25 cellular contexts compared by ENCODE assay signal in the genomic region with DNA sequence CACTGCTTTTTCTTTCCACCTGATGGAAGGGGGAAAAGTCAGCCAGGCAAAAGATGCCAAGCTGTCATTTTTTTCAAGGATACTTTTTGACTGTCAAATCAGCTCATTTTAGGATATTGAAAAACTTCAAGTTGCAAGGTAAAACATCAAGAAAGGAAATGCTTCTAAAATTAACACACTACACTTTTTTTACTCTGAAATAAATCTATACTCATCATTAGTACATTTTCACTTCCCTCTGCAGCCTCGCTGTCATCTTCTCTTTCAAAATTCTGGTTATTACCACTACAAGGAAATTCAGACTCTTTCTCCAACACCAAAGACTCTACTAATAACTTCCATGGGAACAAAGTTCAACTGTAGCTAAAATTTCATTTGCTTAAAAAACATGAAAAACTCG.
"Had no signal": no experiment of that assay in that cellular context is flagged by ENCODE, and none has a peak within 500 bp of the region (broad histone marks: within the 10 kb centered on the region; RNA-seq: fewer than 3 reads in every experiment).

No MANE protein-coding gene starts in this region.

- H3K27ac ChIP-seq: breast epithelium, esophagus muscularis mucosa, gastroesophageal sphincter, heart left ventricle, right lobe of liver, skin epidermis, stomach, transverse colon, uterus had no signal

- H3K36me3 Mint-ChIP-seq: activated naive CD8-positive, alpha-beta T cell treated with anti-CD3 and anti-CD28 coated beads for 36 hours; stimulated activated effector memory CD8-positive, alpha-beta T cell treated with anti-CD3 and anti-CD28 coated beads, Interleukin-12 subunit alpha, Interleukin-12 subunit beta, amount 100 ng/mL, for 72 hours had no signal

- H3K27ac Mint-ChIP-seq: activated naive CD8-positive, alpha-beta T cell treated with anti-CD3 and anti-CD28 coated beads for 36 hours; activated T-cell treated with anti-CD3 and anti-CD28 coated beads, Interleukin-2, amount 50 U/mL, for 24 hours; nephron progenitor cell; stimulated activated effector memory CD8-positive, alpha-beta T cell treated with anti-CD3 and anti-CD28 coated beads, Interleukin-12 subunit alpha, Interleukin-12 subunit beta, amount 100 ng/mL, for 72 hours; WTC11 had no signal

- H3K36me3 ChIP-seq: breast epithelium, esophagus muscularis mucosa, gastroesophageal sphincter, heart left ventricle, right lobe of liver, stomach, transverse colon, uterus had no signal

- DNase-seq: activated CD4-positive, alpha-beta T cell treated with anti-CD3 and anti-CD28 coated beads, Interleukin-2, amount 50 U/mL, for 4 hours; activated CD8-positive, alpha-beta memory T cell treated with anti-CD3 and anti-CD28 coated beads for 24 hours; activated CD8-positive, alpha-beta memory T cell treated with anti-CD3 and anti-CD28 coated beads, Interleukin-2, amount 50 U/mL, for 4 hours; activated naive CD4-positive, alpha-beta T cell treated with Interleukin-2 at 50 U/mL for 16 hours; activated naive CD8-positive, alpha-beta T cell treated with anti-CD3 and anti-CD28 coated beads for 36 hours; activated T-cell treated with anti-CD3 and anti-CD28 coated beads, Interleukin-2, amount 50 U/mL, for 24 hours; heart left ventricle; islet precursor cell; left cardiac atrium; mesenchymal stem cell; nephron progenitor cell; posterior cingulate gyrus; right lobe of liver; stimulated activated CD4-positive, alpha-beta T cell treated with anti-CD3 and anti-CD28 coated beads, Interleukin-2, amount 100 ng/mL, for 24 hours; stomach; T-helper 9 cell; transverse colon; uterus had no signal

- H3K9me3 Mint-ChIP-seq: activated naive CD8-positive, alpha-beta T cell treated with anti-CD3 and anti-CD28 coated beads for 36 hours; activated T-cell treated with anti-CD3 and anti-CD28 coated beads, Interleukin-2, amount 50 U/mL, for 24 hours; nephron progenitor cell; stimulated activated effector memory CD8-positive, alpha-beta T cell treated with anti-CD3 and anti-CD28 coated beads, Interleukin-12 subunit alpha, Interleukin-12 subunit beta, amount 100 ng/mL, for 72 hours; WTC11 had no signal

- ATAC-seq: gastroesophageal sphincter; heart left ventricle; left cardiac atrium; right lobe of liver; stimulated activated effector memory CD8-positive, alpha-beta T cell treated with anti-CD3 and anti-CD28 coated beads, Interleukin-12 subunit alpha, Interleukin-12 subunit beta, amount 100 ng/mL, for 72 hours; WTC11 had no signal

- H3K4me1 ChIP-seq: breast epithelium had no signal

- H3K4me3 Mint-ChIP-seq: activated naive CD8-positive, alpha-beta T cell treated with anti-CD3 and anti-CD28 coated beads for 36 hours; activated T-cell treated with anti-CD3 and anti-CD28 coated beads, Interleukin-2, amount 50 U/mL, for 24 hours; nephron progenitor cell; stimulated activated effector memory CD8-positive, alpha-beta T cell treated with anti-CD3 and anti-CD28 coated beads, Interleukin-12 subunit alpha, Interleukin-12 subunit beta, amount 100 ng/mL, for 72 hours; WTC11 had no signal

- H3K4me3 ChIP-seq: breast epithelium, coronary artery, esophagus muscularis mucosa, gastroesophageal sphincter, heart left ventricle, right lobe of liver, skin epidermis, stomach, transverse colon, uterus had no signal

- H3K9me3 ChIP-seq: breast epithelium, esophagus muscularis mucosa, gastroesophageal sphincter, heart left ventricle, right lobe of liver, stomach, transverse colon, uterus had no signal

- H3K4me1 Mint-ChIP-seq: activated naive CD8-positive, alpha-beta T cell treated with anti-CD3 and anti-CD28 coated beads for 36 hours; stimulated activated effector memory CD8-positive, alpha-beta T cell treated with anti-CD3 and anti-CD28 coated beads, Interleukin-12 subunit alpha, Interleukin-12 subunit beta, amount 100 ng/mL, for 72 hours had no signal
